Comparison of ENCODE assay signal across 8 cellular contexts in genomic region chr5:78899922-78900362, GRCh38.
DNase-seq lines count a peak whose midpoint lies in the region; ATAC-seq and TF ChIP-seq lines count a peak whose summit lies in the region.

No MANE protein-coding gene starts in this region.

- CTCF ChIA-PET in activated naive CD4-positive, alpha-beta T cell treated with anti-CD3 and anti-CD28 coated beads for 36 hours (lab: Charles Lee), result interaction anchor here (1.0 to 2.3 kb wide), 2 partner anchors 124 to 233 kb away, joined by 4 to 7 read pairs; no protein-coding TSS in a partner anchor

- H3K9me3 Mint-ChIP-seq in activated naive CD4-positive, alpha-beta T cell treated with anti-CD3 and anti-CD28 coated beads for 36 hours, result peaks cover 14% of the 10 kb centered on the region

- peak; percentile 60 for TF ChIP-seq CTCF in MM.1S (IDR thresholded peaks at IDR 0.05; ENCODE audit: low read length)
- peak; percentile 44 for TF ChIP-seq CTCF in VCaP (conservative IDR thresholded peaks at IDR 0.05)

- ATAC-seq in GM19328 (IDR thresholded peaks at IDR 0.05; ENCODE audit: unreplicated experiment), result no peak

- H3K27ac ChIP-seq in MM.1S (ENCODE audit: low read length) (no peak overlapping the region), VCaP (no peak overlapping the region)

- H3K9me3 ChIP-seq in MM.1S (replicated peaks; ENCODE audit: insufficient read depth, low read length), result no peaks in the 10 kb centered on the region

- H3K4me1 ChIP-seq in MM.1S (ENCODE audit: low read length), result peaks cover 3% of the 10 kb centered on the region

- H3K4me3 Mint-ChIP-seq in activated naive CD4-positive, alpha-beta T cell treated with anti-CD3 and anti-CD28 coated beads for 36 hours, result no peak overlapping the region

- H3K4me1 Mint-ChIP-seq in activated naive CD4-positive, alpha-beta T cell treated with anti-CD3 and anti-CD28 coated beads for 36 hours (ENCODE audit: low read depth), result no peaks in the 10 kb centered on the region

- DNase-seq in activated naive CD4-positive, alpha-beta T cell treated with anti-CD3 and anti-CD28 coated beads for 36 hours, result peak; percentile 18
- no peak for DNase-seq in activated naive CD4-positive, alpha-beta T cell treated with anti-CD3 and anti-CD28 coated beads, Interleukin-2, amount 50 U/mL, for 16 hours
- DNase-seq in MM.1S (peak; percentile 29), kidney glomerular epithelial cell (lab: John Stamatoyannopoulos, UW) (peak; percentile 79), T1000 (lab: John Stamatoyannopoulos, UW) (no peak)
- no peak for DNase-seq in effector CD8-positive, alpha-beta T cell (lab: John Stamatoyannopoulos, UW)

- no peaks in the 10 kb centered on the region for H3K27me3 ChIP-seq in MM.1S (replicated peaks; ENCODE audit: insufficient read depth, low read length)

- no peaks in the 10 kb centered on the region for H3F3A ChIP-seq in MM.1S (ENCODE audit: insufficient read depth, low read length)

- no peaks in the 10 kb centered on the region for H3K79me2 ChIP-seq in MM.1S (ENCODE audit: low read length)

- no peak overlapping the region for H3K27ac Mint-ChIP-seq in activated naive CD4-positive, alpha-beta T cell treated with anti-CD3 and anti-CD28 coated beads for 36 hours

- H3K9me2 ChIP-seq in MM.1S (replicated peaks; ENCODE audit: insufficient read depth, low read length), result no peaks in the 10 kb centered on the region

- intact Hi-C loops in activated naive CD4-positive, alpha-beta T cell treated with anti-CD3 and anti-CD28 coated beads for 36 hours (cut with micrococcal nuclease), result no loop called here

- no peaks in the 10 kb centered on the region for H3K36me3 ChIP-seq in MM.1S (replicated peaks; ENCODE audit: insufficient read depth, low read length)

- peaks cover 16% of the 10 kb centered on the region for H3K36me3 Mint-ChIP-seq in activated naive CD4-positive, alpha-beta T cell treated with anti-CD3 and anti-CD28 coated beads for 36 hours (ENCODE audit: low read depth)

- H3K4me2 ChIP-seq in MM.1S (ENCODE audit: low read depth, low read length), result no peak overlapping the region

- no peaks in the 10 kb centered on the region for H3K27me3 Mint-ChIP-seq in activated naive CD4-positive, alpha-beta T cell treated with anti-CD3 and anti-CD28 coated beads for 36 hours (ENCODE audit: low read depth)

- H3K4me3 ChIP-seq in MM.1S (ENCODE audit: low read length), result no peak overlapping the region

- H4K20me1 ChIP-seq in MM.1S (ENCODE audit: insufficient read depth, low read length), result no peaks in the 10 kb centered on the region

- no peak overlapping the region for H2AFZ ChIP-seq in MM.1S (ENCODE audit: low read length)

- H3K9ac ChIP-seq in MM.1S (ENCODE audit: low read length), result no peak overlapping the region

Comparison
In these comparisons a context has a peak if more than half of its experiments do, and no peak if none do; other contexts are left out.
1. DNase-seq: peak in activated naive CD4-positive, alpha-beta T cell treated with anti-CD3 and anti-CD28 coated beads for 36 hours (single experiment), MM.1S (single experiment) and kidney glomerular epithelial cell (single experiment); none in activated naive CD4-positive, alpha-beta T cell treated with anti-CD3 and anti-CD28 coated beads, Interleukin-2, amount 50 U/mL, for 16 hours (single experiment), T1000 (single experiment) and effector CD8-positive, alpha-beta T cell (single experiment).